ENCODE assay signal across 8 cellular contexts in the genomic region with DNA sequence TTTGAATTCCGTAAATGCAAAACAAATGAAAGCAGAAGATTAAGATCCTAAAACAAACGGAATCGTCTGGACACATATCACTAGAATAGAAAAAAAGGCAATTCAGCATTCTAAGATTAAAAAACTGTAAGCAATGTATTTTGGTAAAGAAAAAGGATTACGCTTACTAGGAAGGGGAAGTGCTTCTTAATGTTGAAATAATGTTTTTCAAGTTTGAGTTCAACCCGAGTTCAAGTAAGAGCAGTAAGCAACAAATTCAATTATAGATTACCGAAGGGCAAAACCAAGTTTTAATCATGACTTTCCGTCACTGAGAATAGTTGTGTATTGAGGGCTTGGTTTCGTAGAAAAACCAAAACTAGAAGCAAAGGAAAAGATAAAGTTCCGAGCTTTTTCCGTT. TPM values are rescaled to one million over a fixed set of nuclear protein-coding genes. Genes with fewer than 3 reads are reported as not detected.
DNase-seq lines count a peak whose midpoint lies in the region; ATAC-seq and TF ChIP-seq lines count a peak whose summit lies in the region.

No MANE protein-coding gene starts in this region.

- H2AK5ac ChIP-seq in trophoblast cell (ENCODE audit: low read length): no peak overlapping the region

- no peak overlapping the region for H4K12ac ChIP-seq in trophoblast cell (ENCODE audit: low read depth, low read length)

- no peak overlapping the region for H3K23ac ChIP-seq in trophoblast cell (ENCODE audit: low read length)

- no peaks in the 10 kb centered on the region for H3K9me3 Mint-ChIP-seq in endothelial cell (ENCODE audit: unreplicated experiment)

- WGBS in trophoblast cell (ENCODE audit: extremely low coverage, insufficient coverage, insufficient read length): no CpG with 5 or more reads among the region's 10 CpGs

- peaks cover 15% of the 10 kb centered on the region for H3K4me1 ChIP-seq in OCI-LY3 (ENCODE audit: low read length)
- H3K4me1 ChIP-seq in trophoblast cell (ENCODE audit: control insufficient read depth in 1 of 2, insufficient read depth in 2 of 2, low read length in 2 of 2): peaks cover 0 to 3% of the 10 kb centered on the region in 2 experiments

- DNase-seq in GM10248 (ENCODE audit: extremely low spot score) (peak; percentile 13), endothelial cell (ENCODE audit: low spot score) (no peak), trophoblast cell (no peak), C1 segment of cervical spinal cord (lab: John Stamatoyannopoulos, UW) (no peak)

- no peak overlapping the region for H2BK5ac ChIP-seq in trophoblast cell (ENCODE audit: low read depth, low read length, poor library complexity)

- peak overlapping the region; percentile 73 for H3K9ac ChIP-seq in OCI-LY3 (ENCODE audit: low read length)
- peak overlapping the region; percentile 83 for H3K9ac ChIP-seq in trophoblast cell (ENCODE audit: low read length)

- TF ChIP-seq CTCF in GM10248 (IDR thresholded peaks at IDR 0.05; ENCODE audit: control extremely low read depth, extremely low read depth, low read depth, missing control alignments): no peak
- no peak for TF ChIP-seq CTCF in OCI-LY3 (IDR thresholded peaks at IDR 0.05; ENCODE audit: low read depth, low read length)
- no peak for TF ChIP-seq CTCF in endothelial cell (IDR thresholded peaks at IDR 0.05; ENCODE audit: unreplicated experiment)

- H4K20me1 ChIP-seq in OCI-LY3 (ENCODE audit: insufficient read depth, low read length): peaks cover 29% of the 10 kb centered on the region

- peaks cover 23% of the 10 kb centered on the region for H3K4me1 Mint-ChIP-seq in endothelial cell (ENCODE audit: unreplicated experiment)

- H3K4me3 ChIP-seq in OCI-LY3 (ENCODE audit: low read length) (peak overlapping the region; percentile 88), trophoblast cell (ENCODE audit: low read depth, low read length) (peak overlapping the region; percentile 91)

- POLR2A ChIA-PET in GM10248 (lab: Yijun Ruan, JAX): interaction anchor here (1.1 kb wide), 1 partner anchor 14 kb away, joined by 3 read pairs; no protein-coding TSS in a partner anchor

- H3K27ac ChIP-seq in OCI-LY3 (ENCODE audit: low read length): peak overlapping the region; percentile 72
- H3K27ac ChIP-seq in trophoblast cell (ENCODE audit: low read depth, low read length): no peak overlapping the region

- no peak overlapping the region for H2BK12ac ChIP-seq in trophoblast cell (ENCODE audit: low read length)

- H4K91ac ChIP-seq in trophoblast cell (ENCODE audit: low read depth, low read length): no peak overlapping the region

- H2BK120ac ChIP-seq in trophoblast cell (ENCODE audit: insufficient read depth, low read length, poor library complexity): no peak overlapping the region

- H3K4me2 ChIP-seq in OCI-LY3 (ENCODE audit: low read length): peak overlapping the region; percentile 73
- peak overlapping the region; percentile 83 for H3K4me2 ChIP-seq in trophoblast cell (ENCODE audit: low read length)

- peak overlapping the region; percentile 48 for H2AFZ ChIP-seq in OCI-LY3 (ENCODE audit: low read depth, low read length)
- peak overlapping the region; percentile 80 for H2AFZ ChIP-seq in trophoblast cell (ENCODE audit: insufficient read depth, low read length, poor library complexity)

- H3K79me2 ChIP-seq in OCI-LY3 (ENCODE audit: low read length): peaks cover 54% of the 10 kb centered on the region
- peaks cover 1% of the 10 kb centered on the region for H3K79me2 ChIP-seq in trophoblast cell (ENCODE audit: control insufficient read depth, insufficient read depth, low read length, poor library complexity)

- peak overlapping the region; percentile 98 for H3K4me3 Mint-ChIP-seq in endothelial cell (ENCODE audit: unreplicated experiment)

- H3K9me3 ChIP-seq in OCI-LY3 (ENCODE audit: insufficient read depth, low read length): no peaks in the 10 kb centered on the region
- H3K9me3 ChIP-seq in trophoblast cell (ENCODE audit: insufficient read depth, low read depth, low read length): no peaks in the 10 kb centered on the region

- H3K36me3 ChIP-seq in OCI-LY3 (replicated peaks; ENCODE audit: low read depth, low read length) (peaks cover 24% of the 10 kb centered on the region), trophoblast cell (ENCODE audit: control insufficient read depth in 1 of 2, insufficient read depth in 2 of 2, low read length in 2 of 2) (no peaks in the 10 kb centered on the region)

- H3K4ac ChIP-seq in trophoblast cell (ENCODE audit: low read depth, low read length): no peak overlapping the region

- H3K79me1 ChIP-seq in trophoblast cell (ENCODE audit: low read length): peaks cover 6% of the 10 kb centered on the region

- H3K18ac ChIP-seq in trophoblast cell (ENCODE audit: low read length): no peak overlapping the region

- no peak overlapping the region for H4K8ac ChIP-seq in trophoblast cell (ENCODE audit: low read depth, low read length)

- no peaks in the 10 kb centered on the region for H3K36me3 Mint-ChIP-seq in endothelial cell (ENCODE audit: low read depth, unreplicated experiment)

- H3K27ac Mint-ChIP-seq in endothelial cell (ENCODE audit: unreplicated experiment): peak overlapping the region; percentile 99

- H3K27me3 Mint-ChIP-seq in endothelial cell (ENCODE audit: unreplicated experiment): peaks cover 2% of the 10 kb centered on the region

- no peak overlapping the region for H3K14ac ChIP-seq in trophoblast cell (ENCODE audit: low read length)

- H3K27me3 ChIP-seq in OCI-LY3 (ENCODE audit: low read depth, low read length) (no peaks in the 10 kb centered on the region), trophoblast cell (ENCODE audit: insufficient read depth, low read length) (no peaks in the 10 kb centered on the region)

- CTCF ChIA-PET in GM10248 (lab: Yijun Ruan, JAX): interaction anchor here (0.9 to 2.3 kb wide), 9 partner anchors 11 to 327 kb away, joined by 3 to 17 read pairs (median 3); no protein-coding TSS in a partner anchor

- ATAC-seq in GM18907 (IDR thresholded peaks at IDR 0.05; ENCODE audit: unreplicated experiment) (no peak), GM19397 (IDR thresholded peaks at IDR 0.05; ENCODE audit: unreplicated experiment) (no peak), HG03342 (IDR thresholded peaks at IDR 0.05; ENCODE audit: unreplicated experiment) (no peak)

RNA-seq across cellular contexts. Expression of gene CIP2A, which starts 0.6 kb away (rescaled TPM):
- total RNA-seq in endothelial cell (ENCODE audit: unreplicated experiment): 13.3 TPM
- 15.2 and 15.6 TPM in 2 replicates for polyA plus RNA-seq in trophoblast cell (2013)

RNA-seq across cellular contexts. Expression of gene DZIP3, which starts 0.9 kb away (rescaled TPM):
- total RNA-seq in endothelial cell (ENCODE audit: unreplicated experiment): 16.0 TPM
- 13.6 and 15.1 TPM in 2 replicates for polyA plus RNA-seq in trophoblast cell (2013)
